ENCODE assay signal across 16 cellular contexts in genomic region chr5:99900302-99900811, GRCh38.
DNase-seq lines count a peak whose midpoint lies in the region; ATAC-seq and TF ChIP-seq lines count a peak whose summit lies in the region.
"Had no signal": no experiment of that assay in that cellular context is flagged by ENCODE, and none has a peak within 500 bp of the region (broad histone marks: within the 10 kb centered on the region; RNA-seq: fewer than 3 reads in every experiment).

No MANE protein-coding gene starts in this region.

- no peak for TF ChIP-seq EP300 in neural cell (conservative IDR thresholded peaks at IDR 0.05; ENCODE audit: poor library complexity, severe bottlenecking)

- TF ChIP-seq CTCF in astrocyte of the spinal cord (IDR thresholded peaks at IDR 0.05; ENCODE audit: low read depth, low read length) = no peak
- no peak for TF ChIP-seq CTCF in neural cell (IDR thresholded peaks at IDR 0.05; ENCODE audit: poor library complexity, severe bottlenecking)
- TF ChIP-seq CTCF in natural killer cell (IDR thresholded peaks at IDR 0.05) = no peak

- ATAC-seq in GM19397 (IDR thresholded peaks at IDR 0.05; ENCODE audit: unreplicated experiment) = no peak
- no peak for ATAC-seq in natural killer cell
- ATAC-seq in HG02610 (IDR thresholded peaks at IDR 0.05; ENCODE audit: unreplicated experiment) = no peak

- H3K9ac ChIP-seq in neural cell (ENCODE audit: low read length) = no peak overlapping the region

- no peak overlapping the region for H3K4me3 Mint-ChIP-seq in natural killer cell
- H3K4me3 Mint-ChIP-seq: memory B cell had no signal

- intact Hi-C loops in natural killer cell (cut with micrococcal nuclease) = no loop called here

- no peaks in the 10 kb centered on the region for H4K20me1 ChIP-seq in neural cell (ENCODE audit: insufficient read depth)

- no peaks in the 10 kb centered on the region for H3K9me3 ChIP-seq in neural cell (ENCODE audit: low read length)
- H3K9me3 ChIP-seq: transverse colon had no signal

- H3K4me1 Mint-ChIP-seq in natural killer cell = no peaks in the 10 kb centered on the region
- H3K4me1 Mint-ChIP-seq: memory B cell had no signal

- no peak overlapping the region for H3K27ac ChIP-seq in neural cell (ENCODE audit: low read length)
- H3K27ac ChIP-seq: transverse colon had no signal

- DNase-seq in ELR (ENCODE audit: low read depth) = peak; percentile 13
- peak; percentile 29 for DNase-seq in NCI-H2029 (lab: John Stamatoyannopoulos, UW)
- DNase-seq in astrocyte of the spinal cord (ENCODE audit: low read depth, low spot score) = peak; percentile 87
- DNase-seq in natural killer cell = no peak
- no peak for DNase-seq in epidermal melanocyte (ENCODE audit: insufficient read length, low spot score)
- DNase-seq: activated CD4-positive, CD25-positive, alpha-beta regulatory T cell treated with anti-CD3 and anti-CD28 coated beads, Interleukin-2, amount 50 U/mL, for 72 hours; activated T-cell treated with anti-CD3 and anti-CD28 coated beads, Interleukin-2, amount 50 U/mL, for 48 hours; central memory CD4-positive, alpha-beta T cell; COR-L47; glutamatergic neuron; NCI-H1436; transverse colon had no signal

- no peak for TF ChIP-seq RAD21 in neural cell (conservative IDR thresholded peaks at IDR 0.05)

- in situ Hi-C loops in astrocyte of the spinal cord (cut with HindIII; ENCODE audit: low sequenced_read_pairs) = no loop called here

- H3K36me3 ChIP-seq in neural cell (ENCODE audit: insufficient read depth, low read length) = no peaks in the 10 kb centered on the region
- H3K36me3 ChIP-seq: transverse colon had no signal

- no peaks in the 10 kb centered on the region for H3K79me2 ChIP-seq in neural cell (replicated peaks; ENCODE audit: insufficient read depth, low read length)

- H3K27ac Mint-ChIP-seq in natural killer cell = no peak overlapping the region
- H3K27ac Mint-ChIP-seq: memory B cell had no signal

- H3K27me3 ChIP-seq in neural cell (ENCODE audit: insufficient read depth, low read depth, low read length) = no peaks in the 10 kb centered on the region
- H3K27me3 ChIP-seq: transverse colon had no signal

- H3F3A ChIP-seq in neural cell (ENCODE audit: insufficient read depth, low read length, poor library complexity, severe bottlenecking) = no peaks in the 10 kb centered on the region

- no peaks in the 10 kb centered on the region for H3K27me3 Mint-ChIP-seq in natural killer cell (ENCODE audit: low read depth in 2 of 2)
- H3K27me3 Mint-ChIP-seq: memory B cell had no signal

- H3K4me3 ChIP-seq in astrocyte of the spinal cord (ENCODE audit: low read depth, low read length) (no peak overlapping the region), neural cell (ENCODE audit: low read length) (no peak overlapping the region)
- H3K4me3 ChIP-seq: transverse colon had no signal

- H3K4me2 ChIP-seq in neural cell (ENCODE audit: low read length) = no peak overlapping the region

- H3K36me3 Mint-ChIP-seq in natural killer cell = no peaks in the 10 kb centered on the region
- H3K36me3 Mint-ChIP-seq: memory B cell had no signal

- H2AFZ ChIP-seq in neural cell (ENCODE audit: low read depth, low read length) = no peak overlapping the region

- peaks cover 10 to 16% of the 10 kb centered on the region in 2 donors for H3K9me3 Mint-ChIP-seq in natural killer cell
- H3K9me3 Mint-ChIP-seq: memory B cell had no signal

- no peaks in the 10 kb centered on the region for H3K9me2 ChIP-seq in neural cell (ENCODE audit: insufficient read depth, low read length)

TF ChIP-seq in neural cell, 6 proteins besides CTCF, POLR2A, EP300 and RAD21:
- TF ChIP-seq SMC3 (conservative IDR thresholded peaks at IDR 0.05; ENCODE audit: poor library complexity) = no peak
- no peak for TF ChIP-seq EZH2 (IDR thresholded peaks at IDR 0.05; ENCODE audit: borderline replicate concordance, insufficient read depth, low read length, poor library complexity, severe bottlenecking)
- TF ChIP-seq MXI1 (conservative IDR thresholded peaks at IDR 0.05; ENCODE audit: poor library complexity, severe bottlenecking) = no peak
- peak; percentile 29 for TF ChIP-seq POLR2AphosphoS5 (IDR thresholded peaks at IDR 0.05)
- TF ChIP-seq REST (IDR thresholded peaks at IDR 0.05; ENCODE audit: borderline replicate concordance) = no peak
- TF ChIP-seq TAF1 (IDR thresholded peaks at IDR 0.05; ENCODE audit: low read depth) = no peak

Comparison
In these comparisons a context has a peak if more than half of its experiments do, and no peak if none do; other contexts are left out.
1. DNase-seq: peak in ELR (single experiment), NCI-H2029 (single experiment) and astrocyte of the spinal cord (single experiment); none in natural killer cell (single experiment) and epidermal melanocyte (single experiment).